Comparison of ENCODE assay signal across 15 cellular contexts in the genomic region with DNA sequence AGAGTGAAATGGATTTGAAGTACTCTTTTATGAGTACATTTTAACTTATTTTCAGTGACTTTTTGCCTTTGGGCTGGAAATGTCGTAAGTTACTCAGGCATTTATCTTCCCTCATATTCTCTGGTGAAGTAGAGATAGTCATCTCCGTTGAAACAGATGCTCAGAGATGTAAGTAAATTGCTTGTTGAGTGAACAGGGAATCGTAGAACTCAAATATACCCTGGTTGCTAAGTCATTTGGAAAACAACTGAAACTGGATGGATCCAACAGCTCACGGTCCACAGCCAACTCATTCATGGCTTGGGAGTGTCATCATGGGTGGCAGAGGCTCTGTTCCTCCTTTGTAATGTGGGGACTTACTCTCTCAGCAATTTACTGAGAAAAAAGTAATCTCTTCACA.
DNase-seq lines count a peak whose midpoint lies in the region; ATAC-seq, FAIRE-seq and TF ChIP-seq lines count a peak whose summit lies in the region.
"Had no signal": no experiment of that assay in that cellular context is flagged by ENCODE, and none has a peak within 500 bp of the region (broad histone marks: within the 10 kb centered on the region; RNA-seq: fewer than 3 reads in every experiment).

No MANE protein-coding gene starts in this region.

- no peak overlapping the region for H3K14ac ChIP-seq in mesenchymal stem cell (ENCODE audit: low read length in 2 of 2)

- 37% methylated on average over 4 of the region's 4 CpGs for WGBS in liver
- WGBS in HepG2 (ENCODE audit: low lambda C conversion rate): 57% methylated on average over 4 of the region's 4 CpGs
- WGBS in mesenchymal stem cell: 22% methylated on average over 2 of the region's 4 CpGs

- no peaks in the 10 kb centered on the region for H3K36me3 Mint-ChIP-seq in Calu3 (ENCODE audit: insufficient read depth, unreplicated experiment)
- no peaks in the 10 kb centered on the region for H3K36me3 Mint-ChIP-seq in CD4-positive, alpha-beta T cell (ENCODE audit: low read depth)
- peaks cover 3% of the 10 kb centered on the region for H3K36me3 Mint-ChIP-seq in activated naive CD4-positive, alpha-beta T cell treated with anti-CD3 and anti-CD28 coated beads, Interleukin-2, amount 10 ng/mL, durations not matched to agents 7 days and 5 days

- H2BK15ac ChIP-seq in mesenchymal stem cell (ENCODE audit: low read depth, poor library complexity, severe bottlenecking): no peak overlapping the region

- no peak overlapping the region for H2AFZ ChIP-seq in HepG2 (ENCODE audit: low read length)
- H2AFZ ChIP-seq in mesenchymal stem cell (ENCODE audit: low read depth, low read length): no peak overlapping the region

- peak overlapping the region in 1 of 2 experiments; percentile 37 for H3K18ac ChIP-seq in mesenchymal stem cell (ENCODE audit: low read depth in 1 of 2, low read length in 2 of 2)

- TF ChIP-seq POLR2A in HepG2 (IDR thresholded peaks at IDR 0.05; ENCODE audit: insufficient read depth in 1 of 2, low read depth in 2 of 2, low read length in 2 of 2): no peak

- no TSS peak for BruUV-seq in HepG2 (replicated peaks; lab: Mats Ljungman, UMichigan)
- BruUV-seq in Calu3 (replicated peaks; lab: Mats Ljungman, UMichigan): no TSS peak

- DNase-seq in HepG2 (ENCODE audit: low spot score): no peak
- peak; percentile 45 for DNase-seq in dermis blood vessel endothelial cell
- peak; percentile 55 for DNase-seq in mesenchymal stem cell
- no peak for DNase-seq in Calu3
- no peak for DNase-seq in CD4-positive, alpha-beta T cell
- no peak for DNase-seq in superior temporal gyrus (ENCODE audit: extremely low spot score)
- no peak for DNase-seq in activated naive CD4-positive, alpha-beta T cell treated with anti-CD3 and anti-CD28 coated beads, Interleukin-2, amount 10 ng/mL, durations not matched to agents 7 days and 5 days
- DNase-seq: activated effector memory CD4-positive, alpha-beta T cell treated with anti-CD3 and anti-CD28 coated beads, Interleukin-2, amount 50 U/mL, for 16 hours; cerebellar nuclear complex; KBM-7; stimulated activated CD4-positive, alpha-beta T cell treated with anti-CD3 and anti-CD28 coated beads, Interleukin-12 subunit alpha, Interleukin-12 subunit beta, amount 100 ng/mL, for 4 hours had no signal

- FAIRE-seq in HepG2 (lab: Jason Lieb, UNC): no peak
- FAIRE-seq: islet of Langerhans had no signal

- H3K27me3 ChIP-seq in liver (ENCODE audit: control insufficient read depth in 4 of 4, insufficient read depth in 4 of 4, low read length in 3 of 4): no peaks in the 10 kb centered on the region
- H3K27me3 ChIP-seq in HepG2 (ENCODE audit: control insufficient read depth in 1 of 2, insufficient read depth in 2 of 2, low read length in 2 of 2): peaks cover 3 to 39% of the 10 kb centered on the region in 2 experiments
- H3K27me3 ChIP-seq in mesenchymal stem cell (ENCODE audit: control insufficient read depth in 1 of 2, insufficient read depth in 1 of 2, low read length in 2 of 2): peaks cover 15 to 32% of the 10 kb centered on the region in 2 experiments
- peaks cover 32% of the 10 kb centered on the region for H3K27me3 ChIP-seq in CD4-positive, alpha-beta T cell (ENCODE audit: control insufficient read depth, insufficient read depth, low read length)

- CTCF ChIA-PET in HepG2 (lab: Yijun Ruan, JAX; ENCODE audit: low intra/inter-chr PET ratio, low total read pairs) (no interaction called here), Calu3 (lab: Charles Lee) (no interaction called here)
- CTCF ChIA-PET in CD4-positive, alpha-beta T cell (lab: Charles Lee): no interaction called here
- CTCF ChIA-PET in activated naive CD4-positive, alpha-beta T cell treated with anti-CD3 and anti-CD28 coated beads, Interleukin-2, amount 10 ng/mL, durations not matched to agents 7 days and 5 days (lab: Charles Lee): no interaction called here

- peaks cover 13% of the 10 kb centered on the region for H3K27me3 Mint-ChIP-seq in Calu3 (ENCODE audit: unreplicated experiment)
- H3K27me3 Mint-ChIP-seq in CD4-positive, alpha-beta T cell: peaks cover 56% of the 10 kb centered on the region
- H3K27me3 Mint-ChIP-seq in activated naive CD4-positive, alpha-beta T cell treated with anti-CD3 and anti-CD28 coated beads, Interleukin-2, amount 10 ng/mL, durations not matched to agents 7 days and 5 days: peaks cover 31% of the 10 kb centered on the region

- intact Hi-C loops in HepG2 (cut with micrococcal nuclease; ENCODE audit: unreplicated experiment) (no loop called here), Calu3 (cut with micrococcal nuclease; ENCODE audit: unreplicated experiment) (no loop called here)
- intact Hi-C loops in CD4-positive, alpha-beta T cell (cut with DNase I, micrococcal nuclease): no loop called here

- H3K4me1 ChIP-seq in liver (ENCODE audit: control insufficient read depth in 4 of 4, insufficient read depth in 4 of 4, low read length in 3 of 4) (peaks cover 0 to 4% (median 0%) of the 10 kb centered on the region in 4 donors), HepG2 (ENCODE audit: insufficient read depth, low read length) (0 out of 2 replicates have a peak, but pooled peaks cover 4% of the 10 kb centered on the region), mesenchymal stem cell (ENCODE audit: control insufficient read depth, insufficient read depth, low read depth, low read length) (peaks cover 8% of the 10 kb centered on the region)

- no peaks in the 10 kb centered on the region for H3K9me3 ChIP-seq in liver (ENCODE audit: control insufficient read depth in 4 of 4, low read length in 3 of 4)
- no peaks in the 10 kb centered on the region for H3K9me3 ChIP-seq in HepG2 (ENCODE audit: low read length)
- H3K9me3 ChIP-seq in mesenchymal stem cell (ENCODE audit: control insufficient read depth, low read length): no peaks in the 10 kb centered on the region
- no peaks in the 10 kb centered on the region for H3K9me3 ChIP-seq in CD4-positive, alpha-beta T cell (ENCODE audit: control insufficient read depth, low read length)

- H3K79me1 ChIP-seq in mesenchymal stem cell (replicated peaks; ENCODE audit: low read length, poor library complexity, severe bottlenecking): no peaks in the 10 kb centered on the region

- no peak for ATAC-seq in HepG2
- no peak for ATAC-seq in CD4-positive, alpha-beta T cell (ENCODE audit: poor library complexity)
- ATAC-seq: esophagus mucosa had no signal

- peaks cover 2% of the 10 kb centered on the region for H3K9me3 Mint-ChIP-seq in Calu3 (ENCODE audit: low read depth, unreplicated experiment)
- peaks cover 3% of the 10 kb centered on the region for H3K9me3 Mint-ChIP-seq in CD4-positive, alpha-beta T cell
- H3K9me3 Mint-ChIP-seq in activated naive CD4-positive, alpha-beta T cell treated with anti-CD3 and anti-CD28 coated beads, Interleukin-2, amount 10 ng/mL, durations not matched to agents 7 days and 5 days: no peaks in the 10 kb centered on the region

- H2BK5ac ChIP-seq in mesenchymal stem cell (ENCODE audit: low read depth, low read length, poor library complexity, severe bottlenecking): no peak overlapping the region

- POLR2A ChIA-PET in HepG2 (lab: Yijun Ruan, JAX): no interaction called here
- POLR2A ChIA-PET in CD4-positive, alpha-beta T cell (lab: Charles Lee): no interaction called here

- H2BK12ac ChIP-seq in mesenchymal stem cell (ENCODE audit: low read length in 2 of 2): no peak overlapping the region

- TF ChIP-seq EP300 in HepG2 (IDR thresholded peaks at IDR 0.05; ENCODE audit: low read depth in 2 of 2, low read length in 2 of 2) (no peak), HepG2 (CRISPR knock-in tag; IDR thresholded peaks at IDR 0.05; ENCODE audit: borderline replicate concordance) (no peak)

- peak overlapping the region in 1 of 2 donors; percentile 86 for H3K9ac ChIP-seq in liver (ENCODE audit: low read depth in 1 of 2, low read length in 2 of 2)
- H3K9ac ChIP-seq in HepG2 (ENCODE audit: insufficient read depth, low read depth, low read length): no peak overlapping the region
- H3K9ac ChIP-seq in mesenchymal stem cell (ENCODE audit: low read length): peak overlapping the region; percentile 78

- TF ChIP-seq RAD21 in liver (IDR thresholded peaks at IDR 0.05) (no peak), HepG2 (CRISPR knock-in tag; IDR thresholded peaks at IDR 0.05) (no peak)

- no peak overlapping the region for H3K27ac Mint-ChIP-seq in Calu3 (ENCODE audit: unreplicated experiment)
- no peak overlapping the region for H3K27ac Mint-ChIP-seq in CD4-positive, alpha-beta T cell
- H3K27ac Mint-ChIP-seq in activated naive CD4-positive, alpha-beta T cell treated with anti-CD3 and anti-CD28 coated beads, Interleukin-2, amount 10 ng/mL, durations not matched to agents 7 days and 5 days: no peak overlapping the region

- H2AK5ac ChIP-seq in mesenchymal stem cell (ENCODE audit: low read length, severe bottlenecking): no peak overlapping the region

- no peak overlapping the region for H4K8ac ChIP-seq in mesenchymal stem cell (ENCODE audit: low read length)

- no peak overlapping the region for H3K4ac ChIP-seq in mesenchymal stem cell (ENCODE audit: low read depth in 1 of 2, low read length in 2 of 2)

- H3K27ac ChIP-seq in liver (ENCODE audit: low read depth in 1 of 2, low read length in 2 of 2) (peak overlapping the region; percentile 55 to 61), HepG2 (ENCODE audit: extremely low read length, insufficient read depth, low read length) (no peak overlapping the region), mesenchymal stem cell (ENCODE audit: low read length, poor library complexity, severe bottlenecking) (no peak overlapping the region)
- no peak overlapping the region for H3K27ac ChIP-seq in CD4-positive, alpha-beta T cell (ENCODE audit: low read depth, low read length)

- H3K4me3 ChIP-seq in liver (ENCODE audit: low read depth in 1 of 3, low read length in 3 of 3) (peak overlapping the region in 2 of 3 donors; percentile 79 to 92), HepG2 (replicated peaks in 1 of 3; ENCODE audit: insufficient read depth in 1 of 3, low read depth in 2 of 3, low read length in 3 of 3) (no peak overlapping the region), mesenchymal stem cell (ENCODE audit: insufficient read depth in 1 of 2, low read depth in 1 of 2, low read length in 2 of 2) (peak overlapping the region in 1 of 2 experiments; percentile 66)

- TF ChIP-seq CTCF in liver (IDR thresholded peaks at IDR 0.05; ENCODE audit: low read depth, low read length, missing input control): no peak
- TF ChIP-seq CTCF in HepG2 (CRISPR knock-in tag; IDR thresholded peaks at IDR 0.05): no peak
- TF ChIP-seq CTCF in Calu3 (IDR thresholded peaks at IDR 0.05; ENCODE audit: unreplicated experiment): no peak
- no peak for TF ChIP-seq CTCF in CD4-positive, alpha-beta T cell (IDR thresholded peaks at IDR 0.05)

- H3K23ac ChIP-seq in mesenchymal stem cell (ENCODE audit: low read length in 2 of 2): no peak overlapping the region

- no peak overlapping the region for H4K91ac ChIP-seq in mesenchymal stem cell (ENCODE audit: low read length)

- no peak overlapping the region for H3K4me2 ChIP-seq in HepG2 (ENCODE audit: low read depth, low read length)
- H3K4me2 ChIP-seq in mesenchymal stem cell (ENCODE audit: low read length, poor library complexity, severe bottlenecking): no peak overlapping the region

- no peak overlapping the region for H2BK120ac ChIP-seq in mesenchymal stem cell (ENCODE audit: low read depth, low read length)

- no peaks in the 10 kb centered on the region for H3K4me1 Mint-ChIP-seq in Calu3 (ENCODE audit: low read depth, unreplicated experiment)
- H3K4me1 Mint-ChIP-seq in CD4-positive, alpha-beta T cell (ENCODE audit: low read depth): peaks cover 11% of the 10 kb centered on the region
- peaks cover 3% of the 10 kb centered on the region for H3K4me1 Mint-ChIP-seq in activated naive CD4-positive, alpha-beta T cell treated with anti-CD3 and anti-CD28 coated beads, Interleukin-2, amount 10 ng/mL, durations not matched to agents 7 days and 5 days

- no peak overlapping the region for H3K4me3 Mint-ChIP-seq in Calu3 (ENCODE audit: low read depth, unreplicated experiment)
- no peak overlapping the region for H3K4me3 Mint-ChIP-seq in CD4-positive, alpha-beta T cell
- no peak overlapping the region for H3K4me3 Mint-ChIP-seq in activated naive CD4-positive, alpha-beta T cell treated with anti-CD3 and anti-CD28 coated beads, Interleukin-2, amount 10 ng/mL, durations not matched to agents 7 days and 5 days
- H3K4me3 Mint-ChIP-seq: neural crest cell had no signal

- H4K20me1 ChIP-seq in HepG2 (ENCODE audit: insufficient read depth, low read length): no peaks in the 10 kb centered on the region

- in situ Hi-C loops in HepG2 (cut with HindIII; ENCODE audit: extremely low pct_ligation_motif_present, low pct_unique_long_range_greater_than_20kb): no loop called here

- no peaks in the 10 kb centered on the region for H3K36me3 ChIP-seq in liver (ENCODE audit: control insufficient read depth in 4 of 4, insufficient read depth in 3 of 4, low read depth in 1 of 4, low read length in 3 of 4)
- H3K36me3 ChIP-seq in HepG2 (replicated peaks in 1 of 2; ENCODE audit: control insufficient read depth in 1 of 2, insufficient read depth in 2 of 2, low read length in 2 of 2): no peaks in the 10 kb centered on the region
- H3K36me3 ChIP-seq in mesenchymal stem cell (ENCODE audit: control insufficient read depth in 1 of 2, insufficient read depth in 2 of 2, low read depth in 1 of 2, low read length in 2 of 2): no peaks in the 10 kb centered on the region

- no peaks in the 10 kb centered on the region for H3K79me2 ChIP-seq in HepG2 (ENCODE audit: insufficient read depth, low read length)

Comparison
In these comparisons a context has a peak if more than half of its experiments do, and no peak if none do; other contexts are left out.
1. H3K27ac ChIP-seq: peak in liver (2 of 2); none in HepG2 (single experiment), mesenchymal stem cell (single experiment) and CD4-positive, alpha-beta T cell (single experiment).
2. H3K4me3 ChIP-seq: peak in liver (2 of 3); none in HepG2 (0 of 3).
3. DNase-seq: peak in dermis blood vessel endothelial cell (single experiment) and mesenchymal stem cell (single experiment); none in HepG2 (single experiment), Calu3 (single experiment), CD4-positive, alpha-beta T cell (0 of 10), superior temporal gyrus (single experiment) and activated naive CD4-positive, alpha-beta T cell treated with anti-CD3 and anti-CD28 coated beads, Interleukin-2, amount 10 ng/mL, durations not matched to agents 7 days and 5 days (single experiment).